ENCODE assay signal across 15 cellular contexts in genomic region chr9:133972041-133972970, GRCh38. TPM values are rescaled to one million over a fixed set of nuclear protein-coding genes. Genes with fewer than 3 reads are reported as not detected.
DNase-seq lines count a peak whose midpoint lies in the region; ATAC-seq and TF ChIP-seq lines count a peak whose summit lies in the region.
"Had no signal": no experiment of that assay in that cellular context is flagged by ENCODE, and none has a peak within 500 bp of the region (broad histone marks: within the 10 kb centered on the region; RNA-seq: fewer than 3 reads in every experiment).

No MANE protein-coding gene starts in this region.

- H3K4me3 ChIP-seq in colonic mucosa (no peak overlapping the region), A673 (ENCODE audit: low read depth, low read length, poor library complexity, severe bottlenecking) (no peak overlapping the region)

- H3K4me3 Mint-ChIP-seq in nephron = peak overlapping the region in 1 of 3 experiments; percentile 3
- H3K4me3 Mint-ChIP-seq in CD4-positive, alpha-beta T cell = no peak overlapping the region
- H3K4me3 Mint-ChIP-seq: activated naive CD8-positive, alpha-beta T cell had no signal

- no peaks in the 10 kb centered on the region for H3K27me3 Mint-ChIP-seq in nephron (ENCODE audit: low read depth)
- no peaks in the 10 kb centered on the region for H3K27me3 Mint-ChIP-seq in CD4-positive, alpha-beta T cell
- H3K27me3 Mint-ChIP-seq: activated naive CD8-positive, alpha-beta T cell had no signal

- TF ChIP-seq CTCF in colonic mucosa (IDR thresholded peaks at IDR 0.05) (no peak), nephron (IDR thresholded peaks at IDR 0.05; ENCODE audit: unreplicated experiment in 3 of 3) (no peak), A673 (conservative IDR thresholded peaks at IDR 0.05; ENCODE audit: low read depth, low read length) (no peak)
- no peak for TF ChIP-seq CTCF in CD4-positive, alpha-beta T cell (IDR thresholded peaks at IDR 0.05)

- H3K36me3 Mint-ChIP-seq in nephron (ENCODE audit: low read depth) = no peaks in the 10 kb centered on the region
- H3K36me3 Mint-ChIP-seq in CD4-positive, alpha-beta T cell (ENCODE audit: low read depth) = no peaks in the 10 kb centered on the region
- H3K36me3 Mint-ChIP-seq: activated naive CD8-positive, alpha-beta T cell had no signal

- CTCF ChIA-PET in A673 (lab: Charles Lee) = no interaction called here
- CTCF ChIA-PET in CD4-positive, alpha-beta T cell (lab: Charles Lee) = no interaction called here

- H3K9ac ChIP-seq in colonic mucosa (ENCODE audit: low read depth in 2 of 2, low read length in 2 of 2) = no peak overlapping the region

- no TSS peak for BruUV-seq in A673 (replicated peaks; lab: Mats Ljungman, UMichigan)

- H3K9me3 ChIP-seq in colonic mucosa (no peaks in the 10 kb centered on the region), A673 (ENCODE audit: low read depth, low read length, poor library complexity, severe bottlenecking) (no peaks in the 10 kb centered on the region)
- H3K9me3 ChIP-seq in CD4-positive, alpha-beta T cell (ENCODE audit: control insufficient read depth, low read length) = no peaks in the 10 kb centered on the region
- H3K9me3 ChIP-seq: neutrophil had no signal

- ATAC-seq in GM18502 (IDR thresholded peaks at IDR 0.05; ENCODE audit: poor library complexity, unreplicated experiment) (no peak), GM19455 (IDR thresholded peaks at IDR 0.05; ENCODE audit: unreplicated experiment) (no peak)
- no peak for ATAC-seq in CD4-positive, alpha-beta T cell (ENCODE audit: poor library complexity)

- H3K4me1 ChIP-seq in colonic mucosa = peaks cover 22% of the 10 kb centered on the region
- H3K4me1 ChIP-seq in A673 (ENCODE audit: insufficient read depth, low read length, poor library complexity, severe bottlenecking) = no peaks in the 10 kb centered on the region

- no peaks in the 10 kb centered on the region for H3K9me3 Mint-ChIP-seq in nephron
- H3K9me3 Mint-ChIP-seq in CD4-positive, alpha-beta T cell = no peaks in the 10 kb centered on the region

- POLR2A ChIA-PET in A673 (lab: Charles Lee; ENCODE audit: low non-redundant PET) = no interaction called here
- POLR2A ChIA-PET in CD4-positive, alpha-beta T cell (lab: Charles Lee) = no interaction called here

- intact Hi-C loops in colonic mucosa (cut with DNase I) = no loop called here
- intact Hi-C loops in A673 (cut with micrococcal nuclease; ENCODE audit: unreplicated experiment) = no loop called here
- intact Hi-C loops in CD4-positive, alpha-beta T cell (cut with DNase I, micrococcal nuclease) = no loop called here

- no peak overlapping the region for H3K27ac ChIP-seq in colonic mucosa
- no peak overlapping the region for H3K27ac ChIP-seq in A673 (ENCODE audit: low read depth, low read length, poor library complexity, severe bottlenecking)
- H3K27ac ChIP-seq in CD4-positive, alpha-beta T cell (ENCODE audit: low read depth, low read length) = no peak overlapping the region
- H3K27ac ChIP-seq: epithelial cell of prostate, neutrophil had no signal

- peaks cover 32% of the 10 kb centered on the region for H3K4me1 Mint-ChIP-seq in nephron
- H3K4me1 Mint-ChIP-seq in CD4-positive, alpha-beta T cell (ENCODE audit: low read depth) = no peaks in the 10 kb centered on the region

- H3K36me3 ChIP-seq in colonic mucosa (no peaks in the 10 kb centered on the region), A673 (ENCODE audit: insufficient read depth, low read length, poor library complexity, severe bottlenecking) (no peaks in the 10 kb centered on the region)
- H3K36me3 ChIP-seq: neutrophil had no signal

- DNase-seq in A172 (ENCODE audit: low spot score) (peak; percentile 70), M059J (ENCODE audit: low read depth) (peak; percentile 39), colonic mucosa (peak; percentile 85), A673 (ENCODE audit: low spot score) (no peak)
- no peak for DNase-seq in CD4-positive, alpha-beta T cell
- DNase-seq: activated CD4-positive, CD25-positive, alpha-beta regulatory T cell treated with anti-CD3 and anti-CD28 coated beads, Interleukin-2, amount 50 U/mL, for 72 hours; activated CD8-positive, alpha-beta memory T cell treated with anti-CD3 and anti-CD28 coated beads, Interleukin-2, amount 50 U/mL, for 4 hours; DMS 273 treated with DMSO at 0.1 percent for 48 hours; NCI-H2081 treated with DMSO at 0.1 percent for 48 hours had no signal

- peak overlapping the region; percentile 23 to 66 (median 25) for H3K27ac Mint-ChIP-seq in nephron
- no peak overlapping the region for H3K27ac Mint-ChIP-seq in CD4-positive, alpha-beta T cell
- H3K27ac Mint-ChIP-seq: activated naive CD8-positive, alpha-beta T cell had no signal

- H3K27me3 ChIP-seq in colonic mucosa (no peaks in the 10 kb centered on the region), A673 (replicated peaks; ENCODE audit: insufficient read depth, low read depth, low read length, poor library complexity) (no peaks in the 10 kb centered on the region)
- H3K27me3 ChIP-seq in CD4-positive, alpha-beta T cell (ENCODE audit: control insufficient read depth, insufficient read depth, low read length) = no peaks in the 10 kb centered on the region
- H3K27me3 ChIP-seq: neutrophil had no signal

RNA-seq across cellular contexts. Expression of gene VAV2, which starts 19.8 kb away (rescaled TPM):
- 14.2 and 14.4 TPM in 2 replicates for total RNA-seq in A172 (2014; rRNA removed; shearing (Covaris generic))
- 8.7 and 17.2 TPM in 2 replicates for total RNA-seq in M059J (2014; rRNA removed; shearing (Covaris generic))
- total RNA-seq in colonic mucosa = 10 to 100 TPM; 30.7 to 45.1 TPM
- 16.4 and 18.0 TPM in 2 replicates for total RNA-seq in A673 (2021)
- 1 to 10 TPM; 1.6 to 1.7 TPM for total RNA-seq in CD4-positive, alpha-beta T cell

RNA-seq across cellular contexts. Expression of gene BRD3OS, which starts 53.0 kb away (rescaled TPM):
- 29.1 and 31.5 TPM in 2 replicates for total RNA-seq in A172 (2014; rRNA removed; shearing (Covaris generic))
- 22.7 and 32.3 TPM in 2 replicates for total RNA-seq in M059J (2014; rRNA removed; shearing (Covaris generic))
- total RNA-seq in colonic mucosa (1 to 10 TPM; 5.2 to 6.9 TPM), A673 (2021) (13.5 and 22.2 TPM in 2 replicates)
- total RNA-seq in CD4-positive, alpha-beta T cell = 1 to 10 TPM; 4.0 to 4.9 TPM

Comparison
In these comparisons a context has a peak if more than half of its experiments do, and no peak if none do; other contexts are left out.
1. DNase-seq: peak in A172 (single experiment), M059J (single experiment) and colonic mucosa (single experiment); none in A673 (single experiment) and CD4-positive, alpha-beta T cell (0 of 10).